ENCODE assay signal across 18 cellular contexts in the genomic region with DNA sequence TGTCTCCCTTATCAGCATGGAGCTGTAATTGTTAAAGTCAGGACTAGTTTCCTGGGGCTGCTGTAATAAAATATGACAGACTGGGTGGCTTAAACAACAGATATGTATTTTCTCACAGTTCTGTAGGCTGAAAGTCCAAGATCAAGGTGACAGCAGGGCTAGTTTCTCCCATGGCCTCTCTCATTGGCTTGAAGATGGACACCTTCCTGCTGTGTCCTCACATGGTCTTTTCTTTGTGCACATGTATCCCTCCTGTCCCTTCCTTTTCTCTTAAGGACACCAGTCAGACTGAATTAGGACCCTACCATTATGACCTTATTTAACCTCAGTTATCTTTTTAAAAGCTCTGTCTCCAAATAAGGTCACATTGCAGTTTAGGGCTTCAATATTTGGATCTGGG.
"Had no signal": no experiment of that assay in that cellular context is flagged by ENCODE, and none has a peak within 500 bp of the region (broad histone marks: within the 10 kb centered on the region; RNA-seq: fewer than 3 reads in every experiment).

No MANE protein-coding gene starts in this region.

- H3K36me3 ChIP-seq: Peyer's patch, SJSA1 had no signal

- H3K4me2 ChIP-seq: PC-9 had no signal

- H3K9me3 ChIP-seq: Peyer's patch, SJSA1 had no signal

- H3K27ac ChIP-seq: HL-60, PC-9, Peyer's patch, SJSA1, SK-N-MC had no signal

- H3K4me3 ChIP-seq: PC-9, Peyer's patch, SJSA1, SK-N-MC had no signal

- DNase-seq: KBM-7, NCI-H1092 treated with DMSO at 0.1 percent for 48 hours, NCI-H1436, NCI-H187, NCI-H2029, NCI-H2081 treated with DMSO at 0.1 percent for 48 hours, NCI-H2171, NCI-H446, NCI-H510A, NCI-H524 treated with DMSO at 0.1 percent for 48 hours, NCI-H774, Peyer's patch, Right ventricle myocardium superior, SIG-M5 had no signal

- H3K27me3 ChIP-seq: Peyer's patch, SJSA1 had no signal

- H3K4me1 ChIP-seq: Peyer's patch had no signal
